11 cellular contexts compared by ENCODE assay signal in genomic region chr6:157510329-157511188, GRCh38.
DNase-seq lines count a peak whose midpoint lies in the region; ATAC-seq and TF ChIP-seq lines count a peak whose summit lies in the region.
"Had no signal": no experiment of that assay in that cellular context is flagged by ENCODE, and none has a peak within 500 bp of the region (broad histone marks: within the 10 kb centered on the region; RNA-seq: fewer than 3 reads in every experiment).

No MANE protein-coding gene starts in this region.

- peak overlapping the region; percentile 57 for H3K4me3 Mint-ChIP-seq in natural killer cell treated with Interleukin-12 subunit alpha and Interleukin-12 subunit beta and Interleukin-15 and Interleukin-18, amount 100 ng/mL, for 72 hours

- no peaks in the 10 kb centered on the region for H3K9me2 ChIP-seq in Loucy (replicated peaks; ENCODE audit: low read depth, low read length)

- H3K4me1 ChIP-seq in Loucy (ENCODE audit: insufficient read depth, low read length, poor library complexity, severe bottlenecking) = peaks cover 7% of the 10 kb centered on the region

- H3K27me3 ChIP-seq in GM06990 (replicated peaks; ENCODE audit: control insufficient read depth, insufficient read depth, low read length) = no peaks in the 10 kb centered on the region
- no peaks in the 10 kb centered on the region for H3K27me3 ChIP-seq in Loucy (ENCODE audit: insufficient read depth, low read length, poor library complexity, severe bottlenecking)
- H3K27me3 ChIP-seq: body of pancreas had no signal

- no peaks in the 10 kb centered on the region for H3K27me3 Mint-ChIP-seq in natural killer cell treated with Interleukin-12 subunit alpha and Interleukin-12 subunit beta and Interleukin-15 and Interleukin-18, amount 100 ng/mL, for 72 hours

- peaks cover 3% of the 10 kb centered on the region for H3K9me3 Mint-ChIP-seq in natural killer cell treated with Interleukin-12 subunit alpha and Interleukin-12 subunit beta and Interleukin-15 and Interleukin-18, amount 100 ng/mL, for 72 hours

- peaks cover 29% of the 10 kb centered on the region for H3K36me3 Mint-ChIP-seq in natural killer cell treated with Interleukin-12 subunit alpha and Interleukin-12 subunit beta and Interleukin-15 and Interleukin-18, amount 100 ng/mL, for 72 hours

- H3K36me3 ChIP-seq in GM06990 (ENCODE audit: control insufficient read depth, insufficient read depth, low read length) (no peaks in the 10 kb centered on the region), Loucy (ENCODE audit: insufficient read depth, low read length) (no peaks in the 10 kb centered on the region)

- no peak for DNase-seq in GM06990 (ENCODE audit: extremely low read depth, insufficient read length)
- DNase-seq in activated naive CD4-positive, alpha-beta T cell treated with Interleukin-2 at 50 U/mL for 16 hours = peak; percentile 4
- no peak for DNase-seq in natural killer cell treated with Interleukin-12 subunit alpha and Interleukin-12 subunit beta and Interleukin-15 and Interleukin-18, amount 100 ng/mL, for 72 hours (ENCODE audit: low spot score)
- no peak for DNase-seq in NCI-H2081 (lab: John Stamatoyannopoulos, UW)
- DNase-seq in GM20000 (ENCODE audit: low spot score) = no peak
- DNase-seq in NCI-H69 (lab: John Stamatoyannopoulos, UW) = no peak
- DNase-seq in ureter (ENCODE audit: low spot score) = no peak
- DNase-seq: body of pancreas, mesenchymal stem cell, NCI-H510A treated with DMSO at 0.1 percent for 48 hours had no signal

- H3K4me3 ChIP-seq in GM06990 (replicated peaks; ENCODE audit: low read depth, low read length) = peak overlapping the region; percentile 37
- no peak overlapping the region for H3K4me3 ChIP-seq in Loucy (ENCODE audit: low read length, poor library complexity, severe bottlenecking)
- H3K4me3 ChIP-seq: body of pancreas had no signal

- peaks cover 22 to 28% of the 10 kb centered on the region in 2 donors for H3K4me1 Mint-ChIP-seq in natural killer cell treated with Interleukin-12 subunit alpha and Interleukin-12 subunit beta and Interleukin-15 and Interleukin-18, amount 100 ng/mL, for 72 hours (ENCODE audit: low read depth in 2 of 2)

- peaks cover 13% of the 10 kb centered on the region; the same call in 1 of the 2 replicates for H3K9me3 ChIP-seq in Loucy (ENCODE audit: insufficient read depth, low read depth, low read length)

- H3F3A ChIP-seq in Loucy (ENCODE audit: low read depth) = no peaks in the 10 kb centered on the region

- H3K4me2 ChIP-seq in Loucy (ENCODE audit: low read depth, low read length, poor library complexity, severe bottlenecking) = no peak overlapping the region

- no peaks in the 10 kb centered on the region for H4K20me1 ChIP-seq in Loucy (ENCODE audit: insufficient read depth, low read length, poor library complexity, severe bottlenecking)

- no peaks in the 10 kb centered on the region for H3K79me2 ChIP-seq in Loucy (ENCODE audit: insufficient read depth, low read length)

- TF ChIP-seq CTCF in GM06990 (IDR thresholded peaks at IDR 0.05; ENCODE audit: insufficient read depth, low read length, poor library complexity, severe bottlenecking) (no peak), Loucy (conservative IDR thresholded peaks at IDR 0.05; ENCODE audit: low read length) (peak; percentile 13; the same call in 1 of the 2 replicates), GM20000 (IDR thresholded peaks at IDR 0.05; ENCODE audit: extremely low read depth, missing control alignments) (no peak)

- peak in 1 of 2 donors; percentile 53 for ATAC-seq in natural killer cell treated with Interleukin-12 subunit alpha and Interleukin-12 subunit beta and Interleukin-15 and Interleukin-18, amount 100 ng/mL, for 72 hours
- ATAC-seq: body of pancreas had no signal

- peak overlapping the region; percentile 27 to 85 for H3K27ac Mint-ChIP-seq in natural killer cell treated with Interleukin-12 subunit alpha and Interleukin-12 subunit beta and Interleukin-15 and Interleukin-18, amount 100 ng/mL, for 72 hours

- H3K9ac ChIP-seq in Loucy (ENCODE audit: low read depth, low read length, poor library complexity, severe bottlenecking) = no peak overlapping the region

- no peak overlapping the region for H2AFZ ChIP-seq in Loucy (ENCODE audit: low read length)
